Comparison of ENCODE assay signal across 14 cellular contexts in the genomic region with DNA sequence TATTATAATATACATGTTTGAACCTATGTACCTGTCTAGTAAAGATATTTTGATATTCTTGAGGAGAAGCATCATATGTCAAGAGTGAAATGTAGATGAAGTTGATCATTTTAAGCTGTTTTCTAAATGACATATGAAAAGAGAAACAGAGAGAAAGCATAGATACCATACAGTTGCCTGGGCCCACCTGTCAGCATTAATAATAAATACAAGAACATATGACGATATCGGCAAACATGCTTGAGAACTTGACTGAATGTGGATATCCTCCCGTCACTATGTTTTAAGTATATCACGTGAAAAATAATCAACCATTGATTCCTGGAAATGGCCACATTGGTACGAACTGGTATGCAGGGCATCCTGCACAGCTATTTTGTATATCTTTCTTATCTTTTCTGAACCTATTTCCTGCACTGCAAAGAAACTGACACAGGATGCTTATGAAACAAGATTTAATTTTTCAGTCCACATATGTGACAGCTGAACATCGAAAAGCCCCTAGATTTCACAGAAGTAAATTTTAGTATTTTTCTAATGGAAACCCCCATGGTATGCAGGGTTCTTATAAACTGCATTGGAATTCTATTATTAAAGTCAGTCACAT. TPM values are rescaled to one million over a fixed set of nuclear protein-coding genes. Genes with fewer than 3 reads are reported as not detected.
A peak's percentile ranks its signal among the peaks of the same experiment; 100 is the strongest.
DNase-seq lines count a peak whose midpoint lies in the region; ATAC-seq and FAIRE-seq lines count a peak whose summit lies in the region.
"Had no signal": no experiment of that assay in that cellular context is flagged by ENCODE, and none has a peak within 500 bp of the region (broad histone marks: within the 10 kb centered on the region; RNA-seq: fewer than 3 reads in every experiment).

No MANE protein-coding gene starts in this region.

- ATAC-seq in GM19467 (IDR thresholded peaks at IDR 0.05; ENCODE audit: unreplicated experiment) = peak; percentile 34
- ATAC-seq in HG03280 (IDR thresholded peaks at IDR 0.05; ENCODE audit: unreplicated experiment) = peak; percentile 31

- FAIRE-seq in GM18507 (lab: Jason Lieb, UNC) = peak; percentile 78
- FAIRE-seq: endometrium had no signal

- DNase-seq in GM18507 (ENCODE audit: extremely low spot score, insufficient read length, low read depth) (no peak), dermis blood vessel endothelial cell (peak; percentile 42), SKM-1 (lab: John Stamatoyannopoulos, UW; ENCODE audit: unreplicated experiment) (no peak), NCI-H2227 (lab: John Stamatoyannopoulos, UW; ENCODE audit: unreplicated experiment) (no peak), NOMO-1 treated with dmso at 0.1 percent for 144 hours (lab: John Stamatoyannopoulos, UW; ENCODE audit: unreplicated experiment) (no peak)
- DNase-seq in stimulated activated CD4-positive, alpha-beta T cell treated with anti-CD3 and anti-CD28 coated beads, Interleukin-2, amount 100 ng/mL, for 48 hours = no peak
- DNase-seq: activated CD8-positive, alpha-beta memory T cell treated with anti-CD3 and anti-CD28 coated beads, Interleukin-2, amount 50 U/mL, for 48 hours; COR-L47; NCI-H2171; posterior cingulate gyrus; stimulated activated CD4-positive, alpha-beta T cell treated with anti-CD3 and anti-CD28 coated beads, Interleukin-1b, Interleukin-23, amount 100 ng/mL, for 48 hours had no signal

RNA-seq across cellular contexts. Expression of gene RGS1, which starts 22.9 kb away (rescaled TPM):
- not detected in 2 replicates for total RNA-seq in dermis blood vessel endothelial cell
